ENCODE assay signal across 20 cellular contexts in the genomic region with DNA sequence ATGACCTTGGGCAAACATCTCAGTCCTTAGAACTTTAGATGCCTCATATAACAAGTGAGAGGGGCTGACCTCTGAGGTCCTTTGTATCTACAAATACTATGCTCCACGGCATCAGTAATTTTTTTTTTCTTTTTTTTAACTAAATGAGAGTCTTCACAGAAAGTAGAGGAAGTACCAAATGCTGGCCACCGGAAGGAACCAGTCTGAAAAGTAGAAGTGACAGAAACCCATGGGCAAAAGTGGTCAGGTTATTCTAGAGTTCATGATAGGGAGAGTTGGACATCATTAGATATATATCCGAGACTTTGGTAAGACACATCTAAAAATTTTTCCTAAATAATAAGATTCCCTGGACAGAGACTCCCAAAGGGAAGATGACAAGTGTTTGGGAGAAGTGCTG. TPM values are rescaled to one million over a fixed set of nuclear protein-coding genes. Genes with fewer than 3 reads are reported as not detected.
DNase-seq lines count a peak whose midpoint lies in the region; ATAC-seq and TF ChIP-seq lines count a peak whose summit lies in the region.
"Had no signal": no experiment of that assay in that cellular context is flagged by ENCODE, and none has a peak within 500 bp of the region (broad histone marks: within the 10 kb centered on the region; RNA-seq: fewer than 3 reads in every experiment).

No MANE protein-coding gene starts in this region.

- peaks cover 0 to 1% of the 10 kb centered on the region in 2 donors for H3K9me3 Mint-ChIP-seq in activated T-cell treated with anti-CD3 and anti-CD28 coated beads, Interleukin-2, amount 50 U/mL, for 72 hours
- H3K9me3 Mint-ChIP-seq in central memory CD8-positive, alpha-beta T cell = no peaks in the 10 kb centered on the region
- peaks cover 0 to 1% of the 10 kb centered on the region in 2 donors for H3K9me3 Mint-ChIP-seq in stimulated activated naive B cell treated with anti-CD40 and anti-IgM and Interleukin-4, amounts not matched to agents 10 μg/mL and 1 μg/mL and 100 μg/mL, for 72 hours
- H3K9me3 Mint-ChIP-seq: CD4-positive, CD25-positive, alpha-beta regulatory T cell had no signal

- H3K9me3 ChIP-seq in OCI-LY3 (ENCODE audit: insufficient read depth, low read length) (no peaks in the 10 kb centered on the region), mucosa of descending colon (no peaks in the 10 kb centered on the region)
- H3K9me3 ChIP-seq: A549, transverse colon had no signal

- no peak overlapping the region for H3K4me3 ChIP-seq in OCI-LY3 (ENCODE audit: low read length)
- H3K4me3 ChIP-seq in mucosa of descending colon = no peak overlapping the region
- H3K4me3 ChIP-seq: A549, transverse colon had no signal

- H3K27me3 Mint-ChIP-seq in activated T-cell treated with anti-CD3 and anti-CD28 coated beads, Interleukin-2, amount 50 U/mL, for 72 hours (ENCODE audit: low read depth) = peaks cover 7% of the 10 kb centered on the region
- no peaks in the 10 kb centered on the region for H3K27me3 Mint-ChIP-seq in central memory CD8-positive, alpha-beta T cell
- no peaks in the 10 kb centered on the region for H3K27me3 Mint-ChIP-seq in stimulated activated naive B cell treated with anti-CD40 and anti-IgM and Interleukin-4, amounts not matched to agents 10 μg/mL and 1 μg/mL and 100 μg/mL, for 72 hours

- H3K4me2 ChIP-seq in OCI-LY3 (ENCODE audit: low read length) = peak overlapping the region; percentile 59; the same call in 1 of the 2 replicates
- H3K4me2 ChIP-seq: A549 had no signal

- H3K36me3 ChIP-seq in OCI-LY3 (replicated peaks; ENCODE audit: low read depth, low read length) (no peaks in the 10 kb centered on the region), mucosa of descending colon (ENCODE audit: low read depth) (no peaks in the 10 kb centered on the region)
- H3K36me3 ChIP-seq: transverse colon had no signal

- intact Hi-C loops in mucosa of descending colon (cut with DNase I, micrococcal nuclease) = no loop called here
- intact Hi-C loops in posterior cingulate gyrus (cut with DNase I) = no loop called here

- no peak overlapping the region for H3K4me3 Mint-ChIP-seq in activated T-cell treated with anti-CD3 and anti-CD28 coated beads, Interleukin-2, amount 50 U/mL, for 72 hours
- H3K4me3 Mint-ChIP-seq in central memory CD8-positive, alpha-beta T cell = no peak overlapping the region
- no peak overlapping the region for H3K4me3 Mint-ChIP-seq in stimulated activated naive B cell treated with anti-CD40 and anti-IgM and Interleukin-4, amounts not matched to agents 10 μg/mL and 1 μg/mL and 100 μg/mL, for 72 hours
- H3K4me3 Mint-ChIP-seq: activated CD8-positive, alpha-beta memory T cell treated with anti-CD3 and anti-CD28 coated beads, Interleukin-2, amount 10 ng/mL, durations not matched to agents 7 days and 5 days; CD4-positive, CD25-positive, alpha-beta regulatory T cell had no signal

- peaks cover 41% of the 10 kb centered on the region for H3K4me1 Mint-ChIP-seq in activated T-cell treated with anti-CD3 and anti-CD28 coated beads, Interleukin-2, amount 50 U/mL, for 72 hours (ENCODE audit: low read depth)
- peaks cover 43% of the 10 kb centered on the region for H3K4me1 Mint-ChIP-seq in central memory CD8-positive, alpha-beta T cell
- peaks cover 23 to 43% of the 10 kb centered on the region in 2 donors for H3K4me1 Mint-ChIP-seq in stimulated activated naive B cell treated with anti-CD40 and anti-IgM and Interleukin-4, amounts not matched to agents 10 μg/mL and 1 μg/mL and 100 μg/mL, for 72 hours

- no peak for DNase-seq in activated T-cell treated with anti-CD3 and anti-CD28 coated beads, Interleukin-2, amount 50 U/mL, for 72 hours
- no peak for DNase-seq in activated T-cell treated with anti-CD3 and anti-CD28 coated beads, Interleukin-2, amount 50 U/mL, for 48 hours
- DNase-seq in central memory CD8-positive, alpha-beta T cell (ENCODE audit: low spot score in 2 of 2) = no peak
- DNase-seq in stimulated activated naive B cell treated with anti-CD40 and anti-IgM and Interleukin-4, amounts not matched to agents 10 μg/mL and 1 μg/mL and 100 μg/mL, for 72 hours = no peak
- DNase-seq in NCI-H1694 (lab: John Stamatoyannopoulos, UW) = no peak
- no peak for DNase-seq in mucosa of descending colon
- DNase-seq in posterior cingulate gyrus = no peak
- DNase-seq: activated CD4-positive, alpha-beta T cell treated with anti-CD3 and anti-CD28 coated beads for 1 hour; aorta; cerebellar nuclear complex; effector CD8-positive, alpha-beta T cell; islet precursor cell; NCI-H226; stimulated activated CD4-positive, alpha-beta T cell treated with anti-CD3 and anti-CD28 coated beads, Interleukin-12 subunit alpha, Interleukin-12 subunit beta, amount 100 ng/mL, for 4 hours; transverse colon had no signal

- H2AFZ ChIP-seq in OCI-LY3 (ENCODE audit: low read depth, low read length) = no peak overlapping the region

- H3K27ac ChIP-seq in OCI-LY3 (ENCODE audit: low read length) = no peak overlapping the region
- H3K27ac ChIP-seq: A549, transverse colon had no signal

- H3K36me3 Mint-ChIP-seq in activated T-cell treated with anti-CD3 and anti-CD28 coated beads, Interleukin-2, amount 50 U/mL, for 72 hours (ENCODE audit: insufficient read depth in 2 of 2) = peaks cover 4 to 6% of the 10 kb centered on the region in 2 donors
- peaks cover 8% of the 10 kb centered on the region for H3K36me3 Mint-ChIP-seq in central memory CD8-positive, alpha-beta T cell (ENCODE audit: insufficient read depth)
- H3K36me3 Mint-ChIP-seq in stimulated activated naive B cell treated with anti-CD40 and anti-IgM and Interleukin-4, amounts not matched to agents 10 μg/mL and 1 μg/mL and 100 μg/mL, for 72 hours = peaks cover 0 to 11% of the 10 kb centered on the region in 2 donors

- H3K4me1 ChIP-seq in OCI-LY3 (ENCODE audit: low read length) (peaks cover 33% of the 10 kb centered on the region), mucosa of descending colon (ENCODE audit: low read depth) (peaks cover 1% of the 10 kb centered on the region)
- H3K4me1 ChIP-seq: A549 had no signal

- TF ChIP-seq CTCF in OCI-LY3 (IDR thresholded peaks at IDR 0.05; ENCODE audit: low read depth, low read length) (no peak), mucosa of descending colon (IDR thresholded peaks at IDR 0.05) (no peak)

- H3K27me3 ChIP-seq in OCI-LY3 (ENCODE audit: low read depth, low read length) = peaks cover 16% of the 10 kb centered on the region
- H3K27me3 ChIP-seq: transverse colon had no signal

- H3K27ac Mint-ChIP-seq in activated T-cell treated with anti-CD3 and anti-CD28 coated beads, Interleukin-2, amount 50 U/mL, for 72 hours = peak overlapping the region; percentile 53
- peak overlapping the region; percentile 16 for H3K27ac Mint-ChIP-seq in central memory CD8-positive, alpha-beta T cell (ENCODE audit: low read depth)
- H3K27ac Mint-ChIP-seq in stimulated activated naive B cell treated with anti-CD40 and anti-IgM and Interleukin-4, amounts not matched to agents 10 μg/mL and 1 μg/mL and 100 μg/mL, for 72 hours = peak overlapping the region; percentile 16

- H4K20me1 ChIP-seq in OCI-LY3 (ENCODE audit: insufficient read depth, low read length) = no peaks in the 10 kb centered on the region

- no peak for ATAC-seq in activated T-cell treated with anti-CD3 and anti-CD28 coated beads, Interleukin-2, amount 50 U/mL, for 72 hours (replicated peaks in 1 of 2)
- ATAC-seq in central memory CD8-positive, alpha-beta T cell (replicated peaks; ENCODE audit: extremely low read depth, poor library complexity, severe bottlenecking) = no peak
- peak in 1 of 2 donors; percentile 24 for ATAC-seq in stimulated activated naive B cell treated with anti-CD40 and anti-IgM and Interleukin-4, amounts not matched to agents 10 μg/mL and 1 μg/mL and 100 μg/mL, for 72 hours (replicated peaks)
- ATAC-seq in mucosa of descending colon = no peak
- ATAC-seq: A549, Right ventricle myocardium inferior had no signal

- H3K79me2 ChIP-seq in OCI-LY3 (ENCODE audit: low read length) = no peaks in the 10 kb centered on the region

- no peak overlapping the region for H3K9ac ChIP-seq in OCI-LY3 (ENCODE audit: low read length)

RNA-seq across cellular contexts. Expression of a gene that starts 53.7 kb away (rescaled TPM):
- 10 to 100 TPM; 15.9 to 19.4 TPM for total RNA-seq in activated T-cell treated with anti-CD3 and anti-CD28 coated beads, Interleukin-2, amount 50 U/mL, for 72 hours
- total RNA-seq in mucosa of descending colon = 10 to 100 TPM; 12.5 to 21.6 (median 18.1) TPM
